In the genomic region with DNA sequence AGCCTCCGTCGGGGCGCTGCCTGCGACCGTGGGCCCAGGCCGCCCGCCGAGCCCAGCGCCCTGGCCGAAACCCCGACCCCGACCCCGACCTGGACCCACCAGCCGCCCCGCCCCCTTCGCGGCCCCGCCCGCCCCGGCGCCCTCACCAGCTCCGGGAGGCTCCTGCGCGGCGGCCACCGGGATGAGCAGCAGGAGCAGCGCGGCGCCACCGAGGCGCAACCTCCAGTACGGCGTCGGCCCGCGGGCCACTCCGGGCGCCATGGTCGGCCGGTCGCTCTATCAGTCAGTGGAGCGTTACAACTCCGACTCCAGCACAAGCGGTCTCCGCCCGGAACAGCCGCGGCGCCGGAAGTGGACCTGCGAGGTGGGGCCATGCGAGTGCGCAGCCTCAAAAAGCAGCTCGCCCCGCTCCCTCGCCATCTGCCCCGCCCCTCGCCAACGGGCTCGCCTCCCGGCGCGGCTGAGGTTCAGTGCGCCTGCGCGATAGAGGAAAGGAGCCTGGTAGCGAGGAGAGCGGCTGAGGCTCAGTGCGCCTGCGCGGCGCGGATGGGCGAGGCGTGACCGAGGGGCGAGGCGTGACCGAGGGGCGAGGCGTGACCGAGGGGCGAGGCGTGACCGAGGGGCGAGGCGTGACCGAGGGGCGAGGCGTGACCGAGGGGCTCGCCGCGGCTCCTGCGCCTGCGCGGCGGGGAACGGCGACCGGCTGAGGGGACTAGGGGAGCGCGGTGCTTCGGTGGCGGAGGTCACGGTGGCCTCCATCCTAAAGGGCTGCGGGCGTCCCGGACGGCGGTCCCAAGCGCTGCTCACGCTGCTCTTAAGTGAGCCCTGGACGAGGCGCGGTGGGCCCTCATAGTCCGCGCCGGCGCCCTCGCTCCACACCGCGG, we compare ENCODE assay signal across 1 cellular context.
TF ChIP-seq lines count a peak whose summit lies in the region.

A gene with protein sequence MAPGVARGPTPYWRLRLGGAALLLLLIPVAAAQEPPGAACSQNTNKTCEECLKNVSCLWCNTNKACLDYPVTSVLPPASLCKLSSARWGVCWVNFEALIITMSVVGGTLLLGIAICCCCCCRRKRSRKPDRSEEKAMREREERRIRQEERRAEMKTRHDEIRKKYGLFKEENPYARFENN (minus strand): TSS at position 335 of the 884 bp plus-strand sequence. CDS start 74 bp downstream, at position 261.

TF ChIP-seq in SK-N-SH treated with all-trans-retinoic acid at 6 μM for 48 hours, 23 proteins besides CTCF, POLR2A, EP300 and RAD21 (continued from another document):
- TF ChIP-seq, protein P1, sequence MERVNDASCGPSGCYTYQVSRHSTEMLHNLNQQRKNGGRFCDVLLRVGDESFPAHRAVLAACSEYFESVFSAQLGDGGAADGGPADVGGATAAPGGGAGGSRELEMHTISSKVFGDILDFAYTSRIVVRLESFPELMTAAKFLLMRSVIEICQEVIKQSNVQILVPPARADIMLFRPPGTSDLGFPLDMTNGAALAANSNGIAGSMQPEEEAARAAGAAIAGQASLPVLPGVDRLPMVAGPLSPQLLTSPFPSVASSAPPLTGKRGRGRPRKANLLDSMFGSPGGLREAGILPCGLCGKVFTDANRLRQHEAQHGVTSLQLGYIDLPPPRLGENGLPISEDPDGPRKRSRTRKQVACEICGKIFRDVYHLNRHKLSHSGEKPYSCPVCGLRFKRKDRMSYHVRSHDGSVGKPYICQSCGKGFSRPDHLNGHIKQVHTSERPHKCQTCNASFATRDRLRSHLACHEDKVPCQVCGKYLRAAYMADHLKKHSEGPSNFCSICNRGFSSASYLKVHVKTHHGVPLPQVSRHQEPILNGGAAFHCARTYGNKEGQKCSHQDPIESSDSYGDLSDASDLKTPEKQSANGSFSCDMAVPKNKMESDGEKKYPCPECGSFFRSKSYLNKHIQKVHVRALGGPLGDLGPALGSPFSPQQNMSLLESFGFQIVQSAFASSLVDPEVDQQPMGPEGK (CRISPR knock-in tag; IDR thresholded peaks at IDR 0.05; ENCODE audit: borderline replicate concordance), result no peak
- no peak for TF ChIP-seq ARNTL (CRISPR knock-in tag; IDR thresholded peaks at IDR 0.05; ENCODE audit: borderline replicate concordance, low read depth)
- no peak for TF ChIP-seq ZC3H10 (CRISPR knock-in tag; IDR thresholded peaks at IDR 0.05)
